Comparison of ENCODE assay signal across 16 cellular contexts in genomic region chr13:59269476-59269875, GRCh38.
DNase-seq lines count a peak whose midpoint lies in the region; TF ChIP-seq lines count a peak whose summit lies in the region.
"Had no signal": no experiment of that assay in that cellular context is flagged by ENCODE, and none has a peak within 500 bp of the region (broad histone marks: within the 10 kb centered on the region; RNA-seq: fewer than 3 reads in every experiment).

No MANE protein-coding gene starts in this region.

- WGBS in mesenchymal stem cell: 35% methylated on average over 2 of the region's 2 CpGs

- H3K14ac ChIP-seq in mesenchymal stem cell (ENCODE audit: low read length in 2 of 2): no peak overlapping the region

- no peak overlapping the region for H3K27ac ChIP-seq in RWPE1
- H3K27ac ChIP-seq in mesenchymal stem cell (ENCODE audit: low read length, poor library complexity, severe bottlenecking): no peak overlapping the region

- no peak overlapping the region for H2AFZ ChIP-seq in mesenchymal stem cell (ENCODE audit: low read depth, low read length)

- no peak overlapping the region for H2BK5ac ChIP-seq in mesenchymal stem cell (ENCODE audit: low read depth, low read length, poor library complexity, severe bottlenecking)

- no peak overlapping the region for H4K8ac ChIP-seq in mesenchymal stem cell (ENCODE audit: low read length)

- H3K9ac ChIP-seq in mesenchymal stem cell (ENCODE audit: low read length): no peak overlapping the region

- H3K27me3 ChIP-seq in mesenchymal stem cell (ENCODE audit: control insufficient read depth in 1 of 2, insufficient read depth in 1 of 2, low read length in 2 of 2): no peaks in the 10 kb centered on the region
- H3K27me3 ChIP-seq: MG63 had no signal

- TF ChIP-seq CTCF in RWPE1 (conservative IDR thresholded peaks at IDR 0.05; ENCODE audit: low read depth): no peak

- H2AK5ac ChIP-seq in mesenchymal stem cell (ENCODE audit: low read length, severe bottlenecking): no peak overlapping the region

- no peak overlapping the region for H3K4me3 ChIP-seq in mesenchymal stem cell (ENCODE audit: insufficient read depth in 1 of 2, low read depth in 1 of 2, low read length in 2 of 2)
- H3K4me3 ChIP-seq: MG63 had no signal

- DNase-seq in COLO829 (ENCODE audit: low spot score): peak; percentile 72
- peak; percentile 31 for DNase-seq in RWPE1 (ENCODE audit: low spot score)
- DNase-seq in epidermal melanocyte (ENCODE audit: insufficient read length, low spot score): peak; percentile 26
- DNase-seq in mesenchymal stem cell: peak; percentile 93
- no peak for DNase-seq in RPMI8226
- no peak for DNase-seq in NCI-H1092 (lab: John Stamatoyannopoulos, UW)
- DNase-seq in SIG-M5 (lab: John Stamatoyannopoulos, UW): no peak
- no peak for DNase-seq in DMS114 treated with DMSO at 0.1 percent for 48 hours (lab: John Stamatoyannopoulos, UW; ENCODE audit: unreplicated experiment)
- DNase-seq: activated T-cell treated with anti-CD3 and anti-CD28 coated beads, Interleukin-2, amount 50 U/mL, for 4 hours; DMS53; immature natural killer cell; MG63; NCI-H187 treated with DMSO at 0.1 percent for 48 hours; NCI-H524; right cardiac atrium; stimulated activated CD4-positive, alpha-beta T cell treated with anti-CD3 and anti-CD28 coated beads, Interleukin-2, amount 100 ng/mL, for 24 hours had no signal

- H3K4ac ChIP-seq in mesenchymal stem cell (ENCODE audit: low read depth in 1 of 2, low read length in 2 of 2): no peak overlapping the region

- no peaks in the 10 kb centered on the region for H3K4me1 ChIP-seq in mesenchymal stem cell (ENCODE audit: control insufficient read depth, insufficient read depth, low read depth, low read length)

- POLR2A ChIA-PET in RWPE1 (lab: Yijun Ruan, JAX; ENCODE audit: low non-redundant PET): no interaction called here

- H3K36me3 ChIP-seq in mesenchymal stem cell (ENCODE audit: control insufficient read depth in 1 of 2, insufficient read depth in 2 of 2, low read depth in 1 of 2, low read length in 2 of 2): no peaks in the 10 kb centered on the region
- H3K36me3 ChIP-seq: MG63 had no signal

- H2BK120ac ChIP-seq in mesenchymal stem cell (ENCODE audit: low read depth, low read length): no peak overlapping the region

- no peak overlapping the region for H2BK12ac ChIP-seq in mesenchymal stem cell (ENCODE audit: low read length in 2 of 2)

- CTCF ChIA-PET in RWPE1 (lab: Yijun Ruan, JAX): interaction anchor here (0.6 kb wide), 1 partner anchor 1040 kb away, joined by 3 read pairs; no protein-coding TSS in a partner anchor

- H3K79me1 ChIP-seq in mesenchymal stem cell (replicated peaks; ENCODE audit: low read length, poor library complexity, severe bottlenecking): no peaks in the 10 kb centered on the region

- H3K23ac ChIP-seq in mesenchymal stem cell (ENCODE audit: low read length in 2 of 2): no peak overlapping the region

- no peak overlapping the region for H4K91ac ChIP-seq in mesenchymal stem cell (ENCODE audit: low read length)

- peak overlapping the region in 1 of 2 experiments; percentile 52 for H3K18ac ChIP-seq in mesenchymal stem cell (ENCODE audit: low read depth in 1 of 2, low read length in 2 of 2)

- no peak overlapping the region for H3K4me2 ChIP-seq in mesenchymal stem cell (ENCODE audit: low read length, poor library complexity, severe bottlenecking)

- no peak overlapping the region for H2BK15ac ChIP-seq in mesenchymal stem cell (ENCODE audit: low read depth, poor library complexity, severe bottlenecking)

- H3K9me3 ChIP-seq in mesenchymal stem cell (ENCODE audit: control insufficient read depth, low read length): no peaks in the 10 kb centered on the region
- H3K9me3 ChIP-seq: MG63 had no signal

Comparison
In these comparisons a context has a peak if more than half of its experiments do, and no peak if none do; other contexts are left out.
1. DNase-seq: peak in COLO829 (single experiment), RWPE1 (single experiment), epidermal melanocyte (single experiment) and mesenchymal stem cell (single experiment); none in RPMI8226 (single experiment), NCI-H1092 (single experiment), SIG-M5 (single experiment) and DMS114 treated with DMSO at 0.1 percent for 48 hours (single experiment).